Comparison of ENCODE assay signal across 1 cellular context in genomic region chr22:20588843-20589581, GRCh38.
TF ChIP-seq lines count a peak whose summit lies in the region.

No MANE protein-coding gene starts in this region.

TF ChIP-seq in K562, 482 proteins besides CTCF, POLR2A, EP300 and RAD21 (continued from another document):
- TF ChIP-seq ZNF407 (IDR thresholded peaks at IDR 0.05; ENCODE audit: low read depth) (no peak), PREB (CRISPR knock-in tag; IDR thresholded peaks at IDR 0.05) (0 out of 2 replicates have a peak, but pooled peaks have one; percentile 35), ARID4B (CRISPR knock-in tag; IDR thresholded peaks at IDR 0.05) (0 out of 2 replicates have a peak, but pooled peaks have one; percentile 0), SMAD3 (CRISPR knock-in tag; conservative IDR thresholded peaks at IDR 0.05) (0 out of 2 replicates have a peak, but pooled peaks have one; percentile 0), ZNF280A (IDR thresholded peaks at IDR 0.05; ENCODE audit: low read depth, partially characterized antibody) (no peak), PRMT5 (CRISPR knock-in tag; IDR thresholded peaks at IDR 0.05) (0 out of 2 replicates have a peak, but pooled peaks have one; percentile 76), TCF7 (IDR thresholded peaks at IDR 0.05; ENCODE audit: borderline replicate concordance) (no peak), ELF1 (tag; IDR thresholded peaks at IDR 0.05) (no peak), SPI1 (IDR thresholded peaks at IDR 0.05; ENCODE audit: borderline replicate concordance, low read depth, low read length) (no peak), ZNF764 (CRISPR knock-in tag; IDR thresholded peaks at IDR 0.05; ENCODE audit: low read depth) (peak; percentile 1; the same call in 1 of the 2 replicates), ZNF124 (CRISPR knock-in tag; IDR thresholded peaks at IDR 0.05) (0 out of 2 replicates have a peak, but pooled peaks have one; percentile 15), UBTF (IDR thresholded peaks at IDR 0.05; ENCODE audit: borderline replicate concordance in 1 of 2, low read depth in 2 of 2, low read length in 2 of 2) (no peak), SP1 (CRISPR knock-in tag; IDR thresholded peaks at IDR 0.05) (peak; percentile 60), HOMEZ (CRISPR knock-in tag; IDR thresholded peaks at IDR 0.05) (0 out of 2 replicates have a peak, but pooled peaks have one; percentile 86), FOSL1 (tag; conservative IDR thresholded peaks at IDR 0.05) (no peak), ZNF740 (CRISPR knock-in tag; IDR thresholded peaks at IDR 0.05) (0 out of 2 replicates have a peak, but pooled peaks have one; percentile 24), ZNF740 (tag; IDR thresholded peaks at IDR 0.05) (no peak), ZNF311 (CRISPR knock-in tag; IDR thresholded peaks at IDR 0.05) (0 out of 2 replicates have a peak, but pooled peaks have one; percentile 13), TBP (optimal IDR thresholded peaks at IDR 0.05; ENCODE audit: low read depth, low read length) (peak; percentile 27), ELF2 (CRISPR knock-in tag; IDR thresholded peaks at IDR 0.05) (peak; percentile 29; the same call in 1 of the 2 replicates)
TF ChIP-seq in K562: peak in this region for 44.
